Comparison of ENCODE assay signal across 8 cellular contexts in the genomic region with DNA sequence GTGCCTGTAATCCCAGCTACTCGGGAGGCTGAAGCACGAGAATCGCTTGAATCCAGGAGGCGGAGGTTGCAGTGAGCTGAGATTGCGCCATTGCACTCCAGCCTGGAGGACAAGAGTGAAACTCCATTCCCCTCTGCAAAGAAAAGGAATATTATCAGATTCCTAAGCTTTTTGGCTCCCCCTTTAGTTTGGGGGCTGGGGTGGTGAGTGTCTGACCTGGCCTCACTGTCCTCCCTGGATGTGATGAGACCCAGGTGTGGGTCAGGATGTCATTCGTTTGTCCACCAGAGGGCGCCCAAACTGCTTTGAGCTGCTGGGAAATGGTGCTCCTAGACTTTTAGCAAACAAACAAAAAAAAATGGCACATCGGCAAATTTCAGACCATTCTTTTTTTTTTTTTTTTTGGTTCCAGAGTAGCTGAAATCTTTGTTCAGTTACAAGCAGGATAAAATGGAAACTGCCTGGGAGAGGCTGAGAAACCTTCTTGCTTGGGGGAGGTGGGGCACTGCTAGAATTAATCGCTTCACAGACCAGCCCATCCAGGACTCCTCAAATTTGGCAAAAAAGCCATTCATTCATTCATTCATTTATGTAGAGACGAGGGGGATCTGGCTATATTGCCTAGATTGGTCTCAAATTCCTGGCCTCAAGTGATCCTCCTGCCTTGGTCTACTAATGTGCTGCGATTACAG. TPM values are rescaled to one million over a fixed set of nuclear protein-coding genes. Genes with fewer than 3 reads are reported as not detected.
DNase-seq lines count a peak whose midpoint lies in the region; ATAC-seq, FAIRE-seq and TF ChIP-seq lines count a peak whose summit lies in the region.

No MANE protein-coding gene starts in this region.

- no peak for FAIRE-seq in A549 (lab: Jason Lieb, UNC)

- H3K9me3 Mint-ChIP-seq in activated CD4-positive, alpha-beta memory T cell treated with anti-CD3 and anti-CD28 coated beads for 36 hours, result no peaks in the 10 kb centered on the region
- no peaks in the 10 kb centered on the region for H3K9me3 Mint-ChIP-seq in memory B cell

- POLR2A ChIA-PET in A549 (lab: Yijun Ruan, JAX), result interaction anchor here (0.6 to 0.7 kb wide), 3 partner anchors 16 to 39 kb away, joined by 3 to 6 read pairs (median 4); no protein-coding TSS in a partner anchor
- POLR2A ChIA-PET in activated CD4-positive, alpha-beta memory T cell treated with anti-CD3 and anti-CD28 coated beads for 36 hours (lab: Charles Lee), result interaction anchor here (0.7 to 1.1 kb wide), 3 partner anchors 10 to 431 kb away, joined by 3 read pairs; no protein-coding TSS in a partner anchor

- peaks cover 38% of the 10 kb centered on the region for H3K36me3 Mint-ChIP-seq in activated CD4-positive, alpha-beta memory T cell treated with anti-CD3 and anti-CD28 coated beads for 36 hours
- H3K36me3 Mint-ChIP-seq in memory B cell, result no peaks in the 10 kb centered on the region

- H3K27me3 Mint-ChIP-seq in activated CD4-positive, alpha-beta memory T cell treated with anti-CD3 and anti-CD28 coated beads for 36 hours, result no peaks in the 10 kb centered on the region
- H3K27me3 Mint-ChIP-seq in memory B cell, result peaks cover 1% of the 10 kb centered on the region

- H3K4me2 ChIP-seq in A549, result no peak overlapping the region

- ATAC-seq in A549 (peak; percentile 80 to 87), memory B cell (ENCODE audit: low read depth) (peak; percentile 77), GM18505 (IDR thresholded peaks at IDR 0.05; ENCODE audit: unreplicated experiment) (no peak)

- no peaks in the 10 kb centered on the region for H3K27me3 ChIP-seq in dorsolateral prefrontal cortex

- DNase-seq in A549 (ENCODE audit: low read depth in 1 of 2, low spot score in 1 of 2) (peak; percentile 38 to 78), NCI-H345 (lab: John Stamatoyannopoulos, UW) (peak; percentile 14), dorsolateral prefrontal cortex (peak; percentile 69 to 87 (median 76)), memory B cell (ENCODE audit: low spot score in 2 of 2) (peak; percentile 71 to 80)
- peak; percentile 82 for DNase-seq in activated CD4-positive, alpha-beta memory T cell treated with anti-CD3 and anti-CD28 coated beads for 36 hours
- DNase-seq in stimulated activated CD8-positive, alpha-beta memory T cell treated with anti-CD3 and anti-CD28 coated beads, Interleukin-15, amount 100 ng/mL, for 48 hours (ENCODE audit: low read depth in 2 of 2), result peak; percentile 40 to 57

- intact Hi-C loops in activated CD4-positive, alpha-beta memory T cell treated with anti-CD3 and anti-CD28 coated beads for 36 hours (cut with micrococcal nuclease), result no loop called here
- intact Hi-C loops in dorsolateral prefrontal cortex (cut with DNase I), result loop anchor here (5.0 to 10.0 kb wide), 2 partner anchors 34 to 91 kb away; no protein-coding TSS in a partner anchor

- TF ChIP-seq POLR2A in A549 (IDR thresholded peaks at IDR 0.05; ENCODE audit: low read length) (no peak), GM18505 (IDR thresholded peaks at IDR 0.05; ENCODE audit: borderline replicate concordance, extremely low read depth, insufficient read depth, insufficient read length) (no peak)

- H3K4me3 ChIP-seq in A549, result no peak overlapping the region
- no peak overlapping the region for H3K4me3 ChIP-seq in GM12875 (ENCODE audit: low read depth, low read length)
- peak overlapping the region in 1 of 59 donors; percentile 26 for H3K4me3 ChIP-seq in dorsolateral prefrontal cortex

- no peak overlapping the region for H3K27ac Mint-ChIP-seq in activated CD4-positive, alpha-beta memory T cell treated with anti-CD3 and anti-CD28 coated beads for 36 hours
- H3K27ac Mint-ChIP-seq in memory B cell, result no peak overlapping the region

- H3K4me1 Mint-ChIP-seq in activated CD4-positive, alpha-beta memory T cell treated with anti-CD3 and anti-CD28 coated beads for 36 hours (ENCODE audit: low read depth), result no peaks in the 10 kb centered on the region
- H3K4me1 Mint-ChIP-seq in memory B cell, result peaks cover 5% of the 10 kb centered on the region

- CTCF ChIA-PET in A549 (lab: Yijun Ruan, JAX), result interaction anchor here (0.6 to 5.0 kb wide), 49 partner anchors 9 to 583 kb away, joined by 3 to 31 read pairs (median 4); a partner anchor contains a TSS
- CTCF ChIA-PET in activated CD4-positive, alpha-beta memory T cell treated with anti-CD3 and anti-CD28 coated beads for 36 hours (lab: Charles Lee), result interaction anchor here (0.5 to 2.7 kb wide), 26 partner anchors 9 to 356 kb away, joined by 3 to 34 read pairs (median 4); a partner anchor contains a TSS

- TF ChIP-seq EP300 in A549 (IDR thresholded peaks at IDR 0.05), result no peak

- no peak overlapping the region for H3K4me3 Mint-ChIP-seq in activated CD4-positive, alpha-beta memory T cell treated with anti-CD3 and anti-CD28 coated beads for 36 hours
- H3K4me3 Mint-ChIP-seq in memory B cell, result no peak overlapping the region

- no peak overlapping the region for H3K27ac ChIP-seq in A549
- H3K27ac ChIP-seq in dorsolateral prefrontal cortex, result peak overlapping the region in 34 of 59 donors; percentile 13 to 71 (median 36)

- H3K9me3 ChIP-seq in A549, result no peaks in the 10 kb centered on the region

- peak; percentile 54 to 58; a peak in 4 of 5 replicates for TF ChIP-seq RAD21 in A549 (conservative IDR thresholded peaks at IDR 0.05 in 1 of 2, IDR thresholded peaks at IDR 0.05 in 1 of 2)

- WGBS in A549 (ENCODE audit: missing lambda C conversion rate), result 62% methylated on average over 10 of the region's 11 CpGs

- peaks cover 9% of the 10 kb centered on the region; the same call in 2 of the 3 replicates for H3K4me1 ChIP-seq in A549

- peak; percentile 63 for TF ChIP-seq CTCF in A549 (IDR thresholded peaks at IDR 0.05)
- TF ChIP-seq CTCF in GM12875 (IDR thresholded peaks at IDR 0.05; ENCODE audit: borderline replicate concordance, insufficient read depth, low read depth, low read length), result peak; percentile 72
- TF ChIP-seq CTCF in dorsolateral prefrontal cortex (IDR thresholded peaks at IDR 0.05 in 54 of 56, conservative IDR thresholded peaks at IDR 0.05 in 2 of 56; ENCODE audit: low read depth in 1 of 56, partially characterized antibody in 56 of 56), result peak; percentile 59 to 89 (median 80)

TF ChIP-seq in A549, 52 proteins besides CTCF, POLR2A, EP300 and RAD21:
- TF ChIP-seq SMC3 (IDR thresholded peaks at IDR 0.05) (peak; percentile 50; the same call in 2 of the 3 replicates), MAFK (IDR thresholded peaks at IDR 0.05; ENCODE audit: partially characterized antibody) (peak; percentile 56), CHD4 (IDR thresholded peaks at IDR 0.05; ENCODE audit: borderline replicate concordance) (no peak)
- TF ChIP-seq, protein P1, sequence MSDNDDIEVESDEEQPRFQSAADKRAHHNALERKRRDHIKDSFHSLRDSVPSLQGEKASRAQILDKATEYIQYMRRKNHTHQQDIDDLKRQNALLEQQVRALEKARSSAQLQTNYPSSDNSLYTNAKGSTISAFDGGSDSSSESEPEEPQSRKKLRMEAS (IDR thresholded peaks at IDR 0.05), result 0 out of 2 replicates have a peak, but pooled peaks have one; percentile 26
TF ChIP-seq in A549: peak in this region for 3.

RNA-seq across cellular contexts. Expression of a gene that starts 29.4 kb away (rescaled TPM):
- 16.3 and 16.5 TPM in 2 replicates for polyA plus RNA-seq in A549 (2011; rRNA removed)
- polyA plus RNA-seq in A549 (2012; cell fraction: cytosol; rRNA removed), result 26.0 and 27.2 TPM in 2 replicates
- 20.8 and 24.2 TPM in 2 replicates for polyA plus RNA-seq in A549 (2012; cell fraction: nucleus; rRNA removed)
- 21.8 to 22.2 TPM (median 22.2 TPM) in 3 replicates for polyA plus RNA-seq in A549 (2017; fragmentation: RNase III; extraction: RNeasy Plus Mini Kit Qiagen cat#74134 plus additional on column Dnase treatment)
- 19.3 and 22.3 TPM in 2 replicates for polyA minus RNA-seq in A549 (2011; rRNA and poly(A)+ RNA removed)
- total RNA-seq in activated CD4-positive, alpha-beta memory T cell treated with anti-CD3 and anti-CD28 coated beads for 36 hours, result 10 to 100 TPM; 64.1 to 70.3 TPM
- total RNA-seq in dorsolateral prefrontal cortex, result 1 to 10 TPM in 102 of 120 experiments, under 1 TPM in 17, not detected in 1; 0.44 to 4.9 (median 1.8) TPM

RNA-seq across cellular contexts. Expression of a gene that starts 36.9 kb away (rescaled TPM):
- polyA plus RNA-seq in A549 (2011; rRNA removed), result 29.2 and 37.0 TPM in 2 replicates
- polyA plus RNA-seq in A549 (2012; cell fraction: cytosol; rRNA removed), result 38.2 and 41.8 TPM in 2 replicates
- 78.5 and 82.0 TPM in 2 replicates for polyA plus RNA-seq in A549 (2012; cell fraction: nucleus; rRNA removed)
- 35.6 to 55.8 TPM (median 50.8 TPM) in 3 replicates for polyA plus RNA-seq in A549 (2017; fragmentation: RNase III; extraction: RNeasy Plus Mini Kit Qiagen cat#74134 plus additional on column Dnase treatment)
- 37.2 and 50.2 TPM in 2 replicates for polyA minus RNA-seq in A549 (2011; rRNA and poly(A)+ RNA removed)
- total RNA-seq in activated CD4-positive, alpha-beta memory T cell treated with anti-CD3 and anti-CD28 coated beads for 36 hours, result 10 to 100 TPM; 71.3 to 81.6 TPM
- 10 to 100 TPM; 14.7 to 92.5 (median 30.9) TPM for total RNA-seq in dorsolateral prefrontal cortex

Comparison
In these comparisons a context has a peak if more than half of its experiments do, and no peak if none do; other contexts are left out.
1. DNase-seq: peak in every context shown above with its lines; median percentile 82 in activated CD4-positive, alpha-beta memory T cell treated with anti-CD3 and anti-CD28 coated beads for 36 hours; 76 in dorsolateral prefrontal cortex; 76 in memory B cell; 58 in A549; 48 in stimulated activated CD8-positive, alpha-beta memory T cell treated with anti-CD3 and anti-CD28 coated beads, Interleukin-15, amount 100 ng/mL, for 48 hours; 14 in NCI-H345.
2. H3K27ac ChIP-seq: peak in dorsolateral prefrontal cortex (34 of 59); none in A549 (0 of 2).
3. RNA of a gene that starts 29.4 kb away (total RNA-seq): 64.1 to 70.3 TPM in activated CD4-positive, alpha-beta memory T cell treated with anti-CD3 and anti-CD28 coated beads for 36 hours; 0.44 to 4.9 TPM in dorsolateral prefrontal cortex; every median in the first group is over 10 times any median in the second.
4. Peak in every context shown above with its lines, with median percentiles within 50 percentile points of each other: CTCF ChIP-seq.